8 cellular contexts compared by ENCODE assay signal in genomic region chrX:69615779-69616519, GRCh38. TPM values are rescaled to one million over a fixed set of nuclear protein-coding genes. Genes with fewer than 3 reads are reported as not detected.
DNase-seq lines count a peak whose midpoint lies in the region; ATAC-seq and TF ChIP-seq lines count a peak whose summit lies in the region.

Gene EDA, plus strand, starts transcription at chrX:69616113.

- H3K9ac ChIP-seq in Karpas-422 (ENCODE audit: low read length): no peak within 1 kb of the TSS

- H4K20me1 ChIP-seq in Karpas-422 (ENCODE audit: insufficient read depth, low read depth, low read length): no peaks in the 10 kb centered on the region

- H3K4me2 ChIP-seq in Karpas-422 (ENCODE audit: low read depth, low read length, poor library complexity, severe bottlenecking): peak within 1 kb of the TSS; percentile 51

- H3K27ac ChIP-seq in Karpas-422 (ENCODE audit: low read length) (no peak within 1 kb of the TSS), prostate gland (peak within 1 kb of the TSS in 1 of 2 donors; percentile 39), upper lobe of right lung (no peak within 1 kb of the TSS)

- H3K36me3 ChIP-seq in Karpas-422 (ENCODE audit: insufficient read depth, low read length) (no peaks in the 10 kb centered on the region), prostate gland (no peaks in the 10 kb centered on the region), upper lobe of right lung (no peaks in the 10 kb centered on the region)

- DNase-seq in AG09319 (ENCODE audit: extremely low read depth, low read depth) (peak; percentile 29), Karpas-422 (peak; percentile 88), T-helper 22 cell (ENCODE audit: low read depth) (peak; percentile 50), astrocyte of the spinal cord (ENCODE audit: low read depth, low spot score) (peak; percentile 62), hepatic stellate cell (ENCODE audit: low spot score) (peak; percentile 73), prostate gland (ENCODE audit: low spot score) (peak; percentile 78), upper lobe of right lung (peak; percentile 91)

- TF ChIP-seq POLR2A in prostate gland (IDR thresholded peaks at IDR 0.05): no peak

- ATAC-seq in GM19397 (IDR thresholded peaks at IDR 0.05; ENCODE audit: unreplicated experiment) (peak; percentile 82), upper lobe of right lung (peak; percentile 99)

- intact Hi-C loops in prostate gland (cut with DNase I): no loop called here
- intact Hi-C loops in upper lobe of right lung (cut with DNase I): no loop called here

- no peaks in the 10 kb centered on the region for H3K79me2 ChIP-seq in Karpas-422 (ENCODE audit: low read length)

- H2AFZ ChIP-seq in Karpas-422 (ENCODE audit: low read length): no peak within 1 kb of the TSS

- H3K27me3 ChIP-seq in Karpas-422 (ENCODE audit: low read length) (no peaks in the 10 kb centered on the region), prostate gland (replicated peaks; ENCODE audit: insufficient read depth) (no peaks in the 10 kb centered on the region), upper lobe of right lung (no peaks in the 10 kb centered on the region)

- TF ChIP-seq CTCF in AG09319 (IDR thresholded peaks at IDR 0.05; ENCODE audit: low read depth, low read length) (no peak), astrocyte of the spinal cord (IDR thresholded peaks at IDR 0.05; ENCODE audit: low read depth, low read length) (no peak), prostate gland (IDR thresholded peaks at IDR 0.05) (no peak), upper lobe of right lung (IDR thresholded peaks at IDR 0.05) (no peak)

- in situ Hi-C loops in astrocyte of the spinal cord (cut with HindIII; ENCODE audit: low sequenced_read_pairs): no loop called here

- H3K9me2 ChIP-seq in Karpas-422 (replicated peaks; ENCODE audit: insufficient read depth, low read length): no peaks in the 10 kb centered on the region

- 2% methylated on average over 15 of the region's 62 CpGs for WGBS in prostate gland

- H3K4me3 ChIP-seq in Karpas-422 (ENCODE audit: low read length) (peak within 1 kb of the TSS; percentile 57; the same call in 1 of the 2 replicates), astrocyte of the spinal cord (ENCODE audit: low read depth, low read length) (peak within 1 kb of the TSS; percentile 35), prostate gland (peak within 1 kb of the TSS; percentile 43 to 46), upper lobe of right lung (peak within 1 kb of the TSS; percentile 58)

- H3K9me3 ChIP-seq in Karpas-422 (ENCODE audit: low read length) (no peaks in the 10 kb centered on the region), prostate gland (no peaks in the 10 kb centered on the region), upper lobe of right lung (no peaks in the 10 kb centered on the region)

- H3K4me1 ChIP-seq in Karpas-422 (ENCODE audit: low read length) (no peaks in the 10 kb centered on the region), prostate gland (replicated peaks) (no peaks in the 10 kb centered on the region), upper lobe of right lung (no peaks in the 10 kb centered on the region)

RNA-seq across cellular contexts. Expression of gene EDA, which starts in this region (rescaled TPM):
- not detected in 2 replicates for total RNA-seq in Karpas-422 (2014; rRNA removed; shearing (Covaris generic); ENCODE audit: low replicate concordance)
- 10 to 100 TPM in 1 of 2 donors, 1 to 10 TPM in 1; 8.1 to 10.1 TPM for total RNA-seq in prostate gland
- total RNA-seq in upper lobe of right lung: 5.5 TPM

Comparison
In these comparisons a context has a peak if more than half of its experiments do, and no peak if none do; other contexts are left out.
1. Peak in DNase-seq, H3K4me3 ChIP-seq and H3K4me2 ChIP-seq in Karpas-422; RNA of the gene not detected or under 1 TPM.
2. DNase-seq: peak in every context shown above with its lines; median percentile 91 in upper lobe of right lung; 88 in Karpas-422; 78 in prostate gland; 73 in hepatic stellate cell; 62 in astrocyte of the spinal cord; 50 in T-helper 22 cell; 29 in AG09319.